ENCODE assay signal across 24 cellular contexts in the genomic region with DNA sequence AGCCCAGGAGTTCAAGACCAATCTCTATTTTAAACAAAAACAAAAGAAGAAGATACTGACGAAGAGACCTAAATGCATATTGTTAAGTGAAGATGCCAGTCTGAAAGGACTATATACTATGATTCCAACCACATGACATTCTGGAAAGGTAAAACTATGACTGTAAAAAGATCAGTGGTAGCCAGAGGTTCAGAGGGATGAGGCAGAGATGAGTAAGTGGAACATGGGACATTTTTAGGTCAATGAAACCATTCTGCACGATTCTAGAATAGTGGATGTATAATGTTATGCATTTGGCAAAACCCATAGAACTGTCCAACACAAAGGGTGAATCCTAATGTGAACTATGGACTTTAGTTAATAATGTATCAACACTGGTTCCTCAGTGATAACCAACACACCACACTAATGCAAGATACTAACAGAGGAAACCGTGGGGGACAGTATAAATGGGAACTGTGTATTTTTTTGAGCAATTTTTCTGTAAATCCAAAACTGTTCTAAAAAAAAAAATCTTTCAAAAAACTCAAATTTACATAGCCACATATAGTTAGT. TPM values are rescaled to one million over a fixed set of nuclear protein-coding genes. Genes with fewer than 3 reads are reported as not detected.
A peak's percentile ranks its signal among the peaks of the same experiment; 100 is the strongest.
DNase-seq lines count a peak whose midpoint lies in the region; ATAC-seq and TF ChIP-seq lines count a peak whose summit lies in the region.
"Had no signal": no experiment of that assay in that cellular context is flagged by ENCODE, and none has a peak within 500 bp of the region (broad histone marks: within the 10 kb centered on the region; RNA-seq: fewer than 3 reads in every experiment).

No MANE protein-coding gene starts in this region.

- no peaks in the 10 kb centered on the region for H3K27me3 Mint-ChIP-seq in activated naive CD4-positive, alpha-beta T cell treated with anti-CD3 and anti-CD28 coated beads, Interleukin-2, amount 50 U/mL, for 24 hours
- H3K27me3 Mint-ChIP-seq in activated naive CD4-positive, alpha-beta T cell treated with anti-CD3 and anti-CD28 coated beads, Interleukin-2, amount 10 ng/mL, durations not matched to agents 7 days and 5 days = no peaks in the 10 kb centered on the region
- no peaks in the 10 kb centered on the region for H3K27me3 Mint-ChIP-seq in T-helper 17 cell
- H3K27me3 Mint-ChIP-seq: central memory CD8-positive, alpha-beta T cell; memory B cell had no signal

- CTCF ChIA-PET in activated naive CD4-positive, alpha-beta T cell treated with anti-CD3 and anti-CD28 coated beads, Interleukin-2, amount 10 ng/mL, durations not matched to agents 7 days and 5 days (lab: Charles Lee) = no interaction called here

- H3K4me1 ChIP-seq in foreskin keratinocyte = peaks cover 6% of the 10 kb centered on the region

- peaks cover 11% of the 10 kb centered on the region for H3K36me3 Mint-ChIP-seq in activated naive CD4-positive, alpha-beta T cell treated with anti-CD3 and anti-CD28 coated beads, Interleukin-2, amount 50 U/mL, for 24 hours
- H3K36me3 Mint-ChIP-seq in activated naive CD4-positive, alpha-beta T cell treated with anti-CD3 and anti-CD28 coated beads, Interleukin-2, amount 10 ng/mL, durations not matched to agents 7 days and 5 days = peaks cover 25% of the 10 kb centered on the region
- H3K36me3 Mint-ChIP-seq in T-helper 17 cell (ENCODE audit: low read depth) = peaks cover 2% of the 10 kb centered on the region

- DNase-seq in activated naive CD4-positive, alpha-beta T cell treated with anti-CD3 and anti-CD28 coated beads, Interleukin-2, amount 10 ng/mL, durations not matched to agents 7 days and 5 days = no peak
- DNase-seq in T-helper 17 cell = no peak
- DNase-seq in foreskin keratinocyte = no peak
- DNase-seq in stimulated activated naive CD8-positive, alpha-beta T cell treated with anti-CD3 and anti-CD28 coated beads, Interleukin-15, Interleukin-2, amounts not matched to agents 100 U/mL and 50 U/mL, for 24 hours = no peak
- DNase-seq in D341Med (ENCODE audit: low spot score) = no peak
- DNase-seq in T-helper 9 cell = no peak
- DNase-seq: ACHN; activated CD4-positive, alpha-beta T cell treated with anti-CD3 and anti-CD28 coated beads, Interleukin-2, amount 50 U/mL, for 1 hour; activated CD8-positive, alpha-beta memory T cell treated with anti-CD3 and anti-CD28 coated beads, Interleukin-2, amount 50 U/mL, for 4 hours; activated naive CD4-positive, alpha-beta T cell treated with anti-CD3 and anti-CD28 coated beads for 36 hours; Caco-2; DMS79 treated with DMSO at 0.1 percent for 48 hours; HCEC 1CT; NCI-H1105 treated with DMSO at 0.1 percent for 48 hours; NCI-H2081; NCI-H226; NCI-H748 treated with DMSO at 0.1 percent for 48 hours; T-helper 1 cell had no signal

- no peak overlapping the region for H3K27ac ChIP-seq in foreskin keratinocyte
- H3K27ac ChIP-seq: SJSA1, skin epidermis had no signal

- peaks cover 75% of the 10 kb centered on the region for H3K4me1 Mint-ChIP-seq in activated naive CD4-positive, alpha-beta T cell treated with anti-CD3 and anti-CD28 coated beads, Interleukin-2, amount 50 U/mL, for 24 hours
- H3K4me1 Mint-ChIP-seq in activated naive CD4-positive, alpha-beta T cell treated with anti-CD3 and anti-CD28 coated beads, Interleukin-2, amount 10 ng/mL, durations not matched to agents 7 days and 5 days = peaks cover 23% of the 10 kb centered on the region
- peaks cover 40% of the 10 kb centered on the region for H3K4me1 Mint-ChIP-seq in T-helper 17 cell

- ATAC-seq in T-helper 17 cell = no peak
- ATAC-seq in foreskin keratinocyte = peak; percentile 20
- peak; percentile 99 for ATAC-seq in stimulated activated naive CD8-positive, alpha-beta T cell treated with anti-CD3 and anti-CD28 coated beads, Interleukin-15, Interleukin-2, amounts not matched to agents 100 U/mL and 50 U/mL, for 24 hours
- no peak for ATAC-seq in HG03108 (IDR thresholded peaks at IDR 0.05; ENCODE audit: unreplicated experiment)

- no peaks in the 10 kb centered on the region for H3K27me3 ChIP-seq in foreskin keratinocyte
- H3K27me3 ChIP-seq: SJSA1 had no signal

- no peak overlapping the region for H3K4me3 Mint-ChIP-seq in activated naive CD4-positive, alpha-beta T cell treated with anti-CD3 and anti-CD28 coated beads, Interleukin-2, amount 50 U/mL, for 24 hours
- H3K4me3 Mint-ChIP-seq in activated naive CD4-positive, alpha-beta T cell treated with anti-CD3 and anti-CD28 coated beads, Interleukin-2, amount 10 ng/mL, durations not matched to agents 7 days and 5 days = no peak overlapping the region
- H3K4me3 Mint-ChIP-seq in T-helper 17 cell = peak overlapping the region; percentile 13
- H3K4me3 Mint-ChIP-seq: activated naive CD4-positive, alpha-beta T cell treated with anti-CD3 and anti-CD28 coated beads for 36 hours; central memory CD8-positive, alpha-beta T cell; memory B cell had no signal

- no peaks in the 10 kb centered on the region for H3K9me3 ChIP-seq in T-helper 17 cell (ENCODE audit: control insufficient read depth, low read length, poor library complexity, severe bottlenecking)
- H3K9me3 ChIP-seq: Caco-2, SJSA1 had no signal

- peak overlapping the region; percentile 42 for H3K27ac Mint-ChIP-seq in activated naive CD4-positive, alpha-beta T cell treated with anti-CD3 and anti-CD28 coated beads, Interleukin-2, amount 50 U/mL, for 24 hours
- no peak overlapping the region for H3K27ac Mint-ChIP-seq in activated naive CD4-positive, alpha-beta T cell treated with anti-CD3 and anti-CD28 coated beads, Interleukin-2, amount 10 ng/mL, durations not matched to agents 7 days and 5 days
- H3K27ac Mint-ChIP-seq in T-helper 17 cell = no peak overlapping the region
- H3K27ac Mint-ChIP-seq: activated naive CD4-positive, alpha-beta T cell treated with anti-CD3 and anti-CD28 coated beads for 36 hours; memory B cell had no signal

- no peak for TF ChIP-seq CTCF in foreskin keratinocyte (conservative IDR thresholded peaks at IDR 0.05)

- H3K9me3 Mint-ChIP-seq in activated naive CD4-positive, alpha-beta T cell treated with anti-CD3 and anti-CD28 coated beads, Interleukin-2, amount 50 U/mL, for 24 hours = no peaks in the 10 kb centered on the region
- no peaks in the 10 kb centered on the region for H3K9me3 Mint-ChIP-seq in activated naive CD4-positive, alpha-beta T cell treated with anti-CD3 and anti-CD28 coated beads, Interleukin-2, amount 10 ng/mL, durations not matched to agents 7 days and 5 days
- H3K9me3 Mint-ChIP-seq: central memory CD8-positive, alpha-beta T cell; memory B cell had no signal

RNA-seq across cellular contexts. Expression of a gene that starts 8.2 kb away (rescaled TPM):
- total RNA-seq in T-helper 17 cell (10 to 100 TPM; 41.7 to 50.0 TPM), foreskin keratinocyte (14.8 and 16.2 TPM in 2 replicates)
- 1.6 and 1.8 TPM in 2 replicates for polyA plus RNA-seq in foreskin keratinocyte

Comparison
In these comparisons a context has a peak if more than half of its experiments do, and no peak if none do; other contexts are left out.
1. ATAC-seq: peak in foreskin keratinocyte (single experiment) and stimulated activated naive CD8-positive, alpha-beta T cell treated with anti-CD3 and anti-CD28 coated beads, Interleukin-15, Interleukin-2, amounts not matched to agents 100 U/mL and 50 U/mL, for 24 hours (single experiment); none in T-helper 17 cell (single experiment) and HG03108 (single experiment).